In the genomic region with DNA sequence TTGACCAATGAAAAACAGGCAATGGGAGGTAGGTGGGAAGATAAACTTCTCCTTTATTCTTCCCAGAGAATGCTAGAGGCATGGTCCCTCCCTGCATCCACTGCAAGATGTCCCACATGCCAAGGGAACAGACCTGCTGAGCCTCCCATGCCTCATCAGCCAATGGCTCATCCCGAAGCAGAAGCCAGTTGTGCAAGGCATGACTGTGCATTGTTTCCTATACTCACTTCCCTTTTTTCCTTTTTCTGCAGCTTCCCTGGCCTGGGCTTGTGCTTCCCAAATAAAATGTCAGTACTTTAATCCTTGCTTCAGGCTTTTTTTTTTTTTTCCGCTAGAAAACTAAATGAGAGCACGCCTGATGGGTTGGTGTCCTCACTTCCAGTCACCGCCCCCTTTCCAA, we compare ENCODE assay signal across 1 cellular context.
TF ChIP-seq lines count a peak whose summit lies in the region.

No MANE protein-coding gene starts in this region.

TF ChIP-seq in K562, 482 proteins besides CTCF, POLR2A, EP300 and RAD21 (continued from another document and continues in another):
- TF ChIP-seq NRF1 (conservative IDR thresholded peaks at IDR 0.05 in 1 of 2, IDR thresholded peaks at IDR 0.05 in 1 of 2) (no peak; a peak in 1 of 4 replicates), JUND (IDR thresholded peaks at IDR 0.05; ENCODE audit: borderline replicate concordance, low read depth, low read length) (peak; percentile 60; the same call in 1 of the 2 replicates), JUND (tag; IDR thresholded peaks at IDR 0.05; ENCODE audit: borderline replicate concordance, low read depth, low read length) (peak; percentile 47; the same call in 1 of the 3 replicates), NFIX (CRISPR knock-in tag; IDR thresholded peaks at IDR 0.05; ENCODE audit: low read depth) (no peak), KAT2B (IDR thresholded peaks at IDR 0.05; ENCODE audit: low read depth, low read length) (no peak), RBM39 (optimal IDR thresholded peaks at IDR 0.05; ENCODE audit: low read depth, low read length) (no peak), FOXM1 (IDR thresholded peaks at IDR 0.05; ENCODE audit: low read depth) (no peak), FOXM1 (CRISPR knock-in tag; IDR thresholded peaks at IDR 0.05; ENCODE audit: low read depth) (no peak), HDAC3 (IDR thresholded peaks at IDR 0.05; ENCODE audit: borderline replicate concordance, partially characterized antibody) (no peak), KLF13 (tag; IDR thresholded peaks at IDR 0.05; ENCODE audit: borderline replicate concordance, low read depth) (no peak), TRIM24 (IDR thresholded peaks at IDR 0.05) (peak; percentile 44 to 53; a peak in 3 of 4 replicates), ZNF445 (CRISPR knock-in tag; IDR thresholded peaks at IDR 0.05; ENCODE audit: low read depth) (no peak), CREB5 (CRISPR knock-in tag; IDR thresholded peaks at IDR 0.05) (no peak), ZNF395 (CRISPR knock-in tag; IDR thresholded peaks at IDR 0.05) (0 out of 2 replicates have a peak, but pooled peaks have one; percentile 28), SMARCA4 (IDR thresholded peaks at IDR 0.05) (peak; percentile 49; the same call in 1 of the 2 replicates), PTBP1 (IDR thresholded peaks at IDR 0.05; ENCODE audit: low read depth, low read length) (no peak), E4F1 (CRISPR knock-in tag; IDR thresholded peaks at IDR 0.05; ENCODE audit: borderline replicate concordance) (no peak), RBM15 (IDR thresholded peaks at IDR 0.05; ENCODE audit: insufficient read depth, low read length) (no peak), ELK3 (CRISPR knock-in tag; IDR thresholded peaks at IDR 0.05) (no peak), ZBED1 (IDR thresholded peaks at IDR 0.05) (no peak), TFAP4 (CRISPR knock-in tag; IDR thresholded peaks at IDR 0.05; ENCODE audit: borderline replicate concordance) (no peak), ATF3 (IDR thresholded peaks at IDR 0.05) (0 out of 2 replicates have a peak, but pooled peaks have one; percentile 8), ATF3 (CRISPR knock-in tag; conservative IDR thresholded peaks at IDR 0.05) (no peak), CEBPB (tag; IDR thresholded peaks at IDR 0.05) (peak; percentile 92), MEF2D (tag; conservative IDR thresholded peaks at IDR 0.05; ENCODE audit: low read depth) (no peak), MEIS2 (IDR thresholded peaks at IDR 0.05; ENCODE audit: partially characterized antibody) (no peak), E2F6 (IDR thresholded peaks at IDR 0.05; ENCODE audit: borderline replicate concordance in 1 of 2, extremely low read depth in 1 of 2, insufficient read depth in 1 of 2, insufficient read length in 1 of 2, low read depth in 1 of 2, low read length in 1 of 2, poor library complexity in 1 of 2, severe bottlenecking in 1 of 2) (peak in 1 of 2 experiments; percentile 13), ZBTB9 (CRISPR knock-in tag; IDR thresholded peaks at IDR 0.05) (no peak), NR1H2 (CRISPR knock-in tag; IDR thresholded peaks at IDR 0.05) (no peak)
- TF ChIP-seq, protein P1, sequence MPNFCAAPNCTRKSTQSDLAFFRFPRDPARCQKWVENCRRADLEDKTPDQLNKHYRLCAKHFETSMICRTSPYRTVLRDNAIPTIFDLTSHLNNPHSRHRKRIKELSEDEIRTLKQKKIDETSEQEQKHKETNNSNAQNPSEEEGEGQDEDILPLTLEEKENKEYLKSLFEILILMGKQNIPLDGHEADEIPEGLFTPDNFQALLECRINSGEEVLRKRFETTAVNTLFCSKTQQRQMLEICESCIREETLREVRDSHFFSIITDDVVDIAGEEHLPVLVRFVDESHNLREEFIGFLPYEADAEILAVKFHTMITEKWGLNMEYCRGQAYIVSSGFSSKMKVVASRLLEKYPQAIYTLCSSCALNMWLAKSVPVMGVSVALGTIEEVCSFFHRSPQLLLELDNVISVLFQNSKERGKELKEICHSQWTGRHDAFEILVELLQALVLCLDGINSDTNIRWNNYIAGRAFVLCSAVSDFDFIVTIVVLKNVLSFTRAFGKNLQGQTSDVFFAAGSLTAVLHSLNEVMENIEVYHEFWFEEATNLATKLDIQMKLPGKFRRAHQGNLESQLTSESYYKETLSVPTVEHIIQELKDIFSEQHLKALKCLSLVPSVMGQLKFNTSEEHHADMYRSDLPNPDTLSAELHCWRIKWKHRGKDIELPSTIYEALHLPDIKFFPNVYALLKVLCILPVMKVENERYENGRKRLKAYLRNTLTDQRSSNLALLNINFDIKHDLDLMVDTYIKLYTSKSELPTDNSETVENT (CRISPR knock-in tag; IDR thresholded peaks at IDR 0.05): no peak
- TF ChIP-seq, protein P2, sequence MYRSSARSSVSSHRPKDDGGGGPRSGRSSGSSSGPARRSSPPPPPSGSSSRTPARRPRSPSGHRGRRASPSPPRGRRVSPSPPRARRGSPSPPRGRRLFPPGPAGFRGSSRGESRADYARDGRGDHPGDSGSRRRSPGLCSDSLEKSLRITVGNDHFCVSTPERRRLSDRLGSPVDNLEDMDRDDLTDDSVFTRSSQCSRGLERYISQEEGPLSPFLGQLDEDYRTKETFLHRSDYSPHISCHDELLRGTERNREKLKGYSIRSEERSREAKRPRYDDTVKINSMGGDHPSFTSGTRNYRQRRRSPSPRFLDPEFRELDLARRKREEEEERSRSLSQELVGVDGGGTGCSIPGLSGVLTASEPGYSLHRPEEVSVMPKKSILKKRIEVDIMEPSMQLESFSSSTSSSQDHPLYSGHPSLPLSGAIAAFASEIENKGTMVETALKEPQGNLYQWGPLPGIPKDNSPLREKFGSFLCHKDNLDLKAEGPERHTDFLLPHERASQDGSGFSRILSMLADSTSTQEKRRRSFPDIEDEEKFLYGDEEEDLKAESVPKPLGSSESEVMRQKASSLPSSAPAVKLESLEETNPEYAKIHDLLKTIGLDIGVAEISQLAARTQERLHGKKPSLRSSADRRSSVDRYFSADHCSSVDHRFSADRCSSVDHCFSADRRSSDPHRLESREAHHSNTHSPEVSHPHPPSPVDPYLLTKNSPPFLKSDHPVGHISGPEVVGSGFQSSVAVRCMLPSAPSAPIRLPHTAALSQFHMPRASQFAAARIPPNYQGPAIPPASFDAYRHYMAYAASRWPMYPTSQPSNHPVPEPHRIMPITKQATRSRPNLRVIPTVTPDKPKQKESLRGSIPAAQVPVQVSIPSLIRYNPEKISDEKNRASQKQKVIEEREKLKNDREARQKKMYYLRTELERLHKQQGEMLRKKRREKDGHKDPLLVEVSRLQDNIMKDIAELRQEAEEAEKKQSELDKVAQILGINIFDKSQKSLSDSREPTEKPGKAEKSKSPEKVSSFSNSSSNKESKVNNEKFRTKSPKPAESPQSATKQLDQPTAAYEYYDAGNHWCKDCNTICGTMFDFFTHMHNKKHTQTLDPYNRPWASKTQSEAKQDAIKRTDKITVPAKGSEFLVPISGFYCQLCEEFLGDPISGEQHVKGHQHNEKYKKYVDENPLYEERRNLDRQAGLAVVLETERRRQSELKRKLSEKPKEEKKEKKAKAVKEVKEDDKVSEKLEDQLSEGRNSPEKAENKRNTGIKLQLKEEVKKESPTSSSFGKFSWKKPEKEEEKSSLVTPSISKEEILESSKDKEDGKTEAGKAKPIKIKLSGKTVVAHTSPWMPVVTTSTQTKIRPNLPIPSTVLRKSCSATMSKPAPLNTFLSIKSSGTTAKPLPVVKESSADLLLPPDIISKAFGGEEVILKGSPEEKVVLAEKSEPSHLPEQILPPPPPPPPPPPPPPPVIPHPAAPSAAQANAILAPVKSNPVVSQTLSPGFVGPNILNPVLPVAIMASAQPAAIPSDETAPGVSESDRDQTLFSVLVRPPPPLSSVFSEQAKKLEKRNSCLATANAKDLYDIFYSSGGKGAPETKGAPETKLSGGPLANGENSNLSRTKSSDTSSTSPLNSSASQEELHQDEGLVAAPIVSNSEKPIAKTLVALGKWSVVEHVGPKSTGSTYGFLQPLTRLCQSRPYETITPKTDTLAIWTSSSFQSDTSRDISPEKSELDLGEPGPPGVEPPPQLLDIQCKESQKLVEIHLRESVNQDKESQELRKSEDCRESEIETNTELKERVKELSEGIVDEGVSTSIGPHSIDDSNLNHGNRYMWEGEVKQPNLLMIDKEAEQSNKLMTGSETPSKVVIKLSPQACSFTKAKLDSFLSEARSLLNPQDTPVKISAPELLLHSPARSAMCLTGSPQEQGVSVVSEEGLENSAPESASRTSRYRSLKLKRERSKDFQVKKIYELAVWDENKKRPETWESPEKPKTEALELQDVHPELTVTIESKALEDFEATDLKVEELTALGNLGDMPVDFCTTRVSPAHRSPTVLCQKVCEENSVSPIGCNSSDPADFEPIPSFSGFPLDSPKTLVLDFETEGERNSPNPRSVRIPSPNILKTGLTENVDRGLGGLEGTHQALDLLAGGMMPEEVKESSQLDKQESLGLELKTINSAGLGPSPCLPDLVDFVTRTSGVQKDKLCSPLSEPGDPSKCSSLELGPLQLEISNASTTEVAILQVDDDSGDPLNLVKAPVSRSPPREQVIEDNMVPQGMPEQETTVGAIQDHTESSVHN (IDR thresholded peaks at IDR 0.05; ENCODE audit: borderline replicate concordance in 1 of 2, low read depth in 1 of 2): no peak
